13 cellular contexts compared by ENCODE assay signal in genomic region chr2:242060212-242060835, GRCh38.
DNase-seq lines count a peak whose midpoint lies in the region; ATAC-seq and TF ChIP-seq lines count a peak whose summit lies in the region.
"Had no signal": no experiment of that assay in that cellular context is flagged by ENCODE, and none has a peak within 500 bp of the region (broad histone marks: within the 10 kb centered on the region; RNA-seq: fewer than 3 reads in every experiment).

No MANE protein-coding gene starts in this region.

- in situ Hi-C loops in astrocyte of the cerebellum (cut with HindIII; ENCODE audit: low sequenced_read_pairs) = no loop called here

- H3K36me3 Mint-ChIP-seq in HFFc6 (ENCODE audit: low read depth) = no peaks in the 10 kb centered on the region
- H3K36me3 Mint-ChIP-seq in activated naive CD8-positive, alpha-beta T cell treated with anti-CD3 and anti-CD28 coated beads, Interleukin-2, amount 50 U/mL, for 24 hours (ENCODE audit: low read depth) = no peaks in the 10 kb centered on the region
- H3K36me3 Mint-ChIP-seq: CD4-positive, CD25-positive, alpha-beta regulatory T cell; stimulated activated memory B cell treated with anti-CD40 and anti-IgM and Interleukin-4, amounts not matched to agents 10 μg/mL and 1 μg/mL and 100 μg/mL, for 72 hours had no signal

- H3K4me3 ChIP-seq in astrocyte of the cerebellum (ENCODE audit: low read depth, low read length) (no peak overlapping the region), hepatocyte (no peak overlapping the region)

- no peak overlapping the region for H3K4me2 ChIP-seq in hepatocyte

- no peak overlapping the region for H3K4me3 Mint-ChIP-seq in HFFc6
- H3K4me3 Mint-ChIP-seq in activated naive CD8-positive, alpha-beta T cell treated with anti-CD3 and anti-CD28 coated beads, Interleukin-2, amount 50 U/mL, for 24 hours = no peak overlapping the region
- H3K4me3 Mint-ChIP-seq: CD4-positive, CD25-positive, alpha-beta regulatory T cell; stimulated activated memory B cell treated with anti-CD40 and anti-IgM and Interleukin-4, amounts not matched to agents 10 μg/mL and 1 μg/mL and 100 μg/mL, for 72 hours had no signal

- H2AFZ ChIP-seq in hepatocyte = no peak overlapping the region

- no peaks in the 10 kb centered on the region for H3K9me3 ChIP-seq in hepatocyte (ENCODE audit: low read depth)

- no peaks in the 10 kb centered on the region for H3K36me3 ChIP-seq in hepatocyte (replicated peaks; ENCODE audit: insufficient read depth, low read depth)

- TF ChIP-seq CTCF in HFFc6 (IDR thresholded peaks at IDR 0.05) = no peak
- TF ChIP-seq CTCF in astrocyte of the cerebellum (IDR thresholded peaks at IDR 0.05; ENCODE audit: low read depth, low read length, missing control alignments) = no peak
- TF ChIP-seq CTCF in hepatocyte (IDR thresholded peaks at IDR 0.05; ENCODE audit: poor library complexity) = no peak

- H3K9me2 ChIP-seq in hepatocyte (replicated peaks; ENCODE audit: insufficient read depth) = no peaks in the 10 kb centered on the region

- WGBS in hepatocyte (ENCODE audit: low lambda C conversion rate, missing lambda C conversion rate) = 65% methylated on average over 4 of the region's 4 CpGs

- DNase-seq in AG08395 (ENCODE audit: low spot score) = peak; percentile 76
- peak; percentile 67 for DNase-seq in HFFc6
- DNase-seq in astrocyte of the cerebellum (ENCODE audit: low read depth) = peak; percentile 68
- peak; percentile 44 for DNase-seq in hepatocyte (ENCODE audit: low spot score)
- DNase-seq in activated naive CD8-positive, alpha-beta T cell treated with anti-CD3 and anti-CD28 coated beads, Interleukin-2, amount 50 U/mL, for 24 hours = no peak
- no peak for DNase-seq in cerebellar nuclear complex (lab: John Stamatoyannopoulos, UW)
- DNase-seq: activated T-cell treated with anti-CD3 and anti-CD28 coated beads, Interleukin-2, amount 50 U/mL, for 48 hours; CD4-positive, CD25-positive, alpha-beta regulatory T cell; central memory CD4-positive, alpha-beta T cell; NCI-H2029 treated with DMSO at 0.1 percent for 48 hours had no signal

- peaks cover 21% of the 10 kb centered on the region for H3K4me1 Mint-ChIP-seq in HFFc6 (ENCODE audit: low read depth)
- no peaks in the 10 kb centered on the region for H3K4me1 Mint-ChIP-seq in activated naive CD8-positive, alpha-beta T cell treated with anti-CD3 and anti-CD28 coated beads, Interleukin-2, amount 50 U/mL, for 24 hours
- H3K4me1 Mint-ChIP-seq: CD4-positive, CD25-positive, alpha-beta regulatory T cell; stimulated activated memory B cell treated with anti-CD40 and anti-IgM and Interleukin-4, amounts not matched to agents 10 μg/mL and 1 μg/mL and 100 μg/mL, for 72 hours had no signal

- H3K27me3 ChIP-seq in hepatocyte = peaks cover 4% of the 10 kb centered on the region

- H3K27ac Mint-ChIP-seq in HFFc6 = no peak overlapping the region
- no peak overlapping the region for H3K27ac Mint-ChIP-seq in activated naive CD8-positive, alpha-beta T cell treated with anti-CD3 and anti-CD28 coated beads, Interleukin-2, amount 50 U/mL, for 24 hours
- H3K27ac Mint-ChIP-seq: CD4-positive, CD25-positive, alpha-beta regulatory T cell; stimulated activated memory B cell treated with anti-CD40 and anti-IgM and Interleukin-4, amounts not matched to agents 10 μg/mL and 1 μg/mL and 100 μg/mL, for 72 hours had no signal

- no peaks in the 10 kb centered on the region for H3K4me1 ChIP-seq in hepatocyte (ENCODE audit: insufficient read depth)

- peaks cover 23% of the 10 kb centered on the region for H3K27me3 Mint-ChIP-seq in HFFc6 (ENCODE audit: insufficient read depth)
- H3K27me3 Mint-ChIP-seq in activated naive CD8-positive, alpha-beta T cell treated with anti-CD3 and anti-CD28 coated beads, Interleukin-2, amount 50 U/mL, for 24 hours = peaks cover 10% of the 10 kb centered on the region

- no peaks in the 10 kb centered on the region; the same call in 1 of the 2 replicates for H3K9me3 Mint-ChIP-seq in HFFc6
- no peaks in the 10 kb centered on the region for H3K9me3 Mint-ChIP-seq in activated naive CD8-positive, alpha-beta T cell treated with anti-CD3 and anti-CD28 coated beads, Interleukin-2, amount 50 U/mL, for 24 hours
- H3K9me3 Mint-ChIP-seq: stimulated activated memory B cell treated with anti-CD40 and anti-IgM and Interleukin-4, amounts not matched to agents 10 μg/mL and 1 μg/mL and 100 μg/mL, for 72 hours had no signal

- no peaks in the 10 kb centered on the region for H3K79me2 ChIP-seq in hepatocyte

- H3K27ac ChIP-seq in hepatocyte = no peak overlapping the region

- H4K20me1 ChIP-seq in hepatocyte (ENCODE audit: insufficient read depth, poor library complexity, severe bottlenecking) = no peaks in the 10 kb centered on the region

- no peak for ATAC-seq in HG02571 (IDR thresholded peaks at IDR 0.05; ENCODE audit: unreplicated experiment)
- ATAC-seq in activated naive CD8-positive, alpha-beta T cell treated with anti-CD3 and anti-CD28 coated beads, Interleukin-2, amount 50 U/mL, for 24 hours = no peak
- no peak for ATAC-seq in HG03039 (IDR thresholded peaks at IDR 0.05; ENCODE audit: unreplicated experiment)
- ATAC-seq: stimulated activated memory B cell treated with anti-CD40 and anti-IgM and Interleukin-4, amounts not matched to agents 10 μg/mL and 1 μg/mL and 100 μg/mL, for 72 hours had no signal

Comparison
In these comparisons a context has a peak if more than half of its experiments do, and no peak if none do; other contexts are left out.
1. DNase-seq: peak in AG08395 (single experiment), HFFc6 (single experiment), astrocyte of the cerebellum (single experiment) and hepatocyte (single experiment); none in activated naive CD8-positive, alpha-beta T cell treated with anti-CD3 and anti-CD28 coated beads, Interleukin-2, amount 50 U/mL, for 24 hours (single experiment) and cerebellar nuclear complex (0 of 2).